8 cellular contexts compared by ENCODE assay signal in genomic region chr7:94654764-94655561, GRCh38. TPM values are rescaled to one million over a fixed set of nuclear protein-coding genes. Genes with fewer than 3 reads are reported as not detected.
DNase-seq lines count a peak whose midpoint lies in the region; ATAC-seq and TF ChIP-seq lines count a peak whose summit lies in the region.

No MANE protein-coding gene starts in this region.

- H2AFZ ChIP-seq in PC-9, result peak overlapping the region; percentile 97

- peaks cover 38% of the 10 kb centered on the region for H3K27me3 Mint-ChIP-seq in activated naive CD4-positive, alpha-beta T cell treated with anti-CD3 and anti-CD28 coated beads, Interleukin-2, amount 50 U/mL, for 24 hours
- H3K27me3 Mint-ChIP-seq in dendritic cell treated with granulocyte-macrophage colony-stimulating factor and Interleukin-4, amounts not matched to agents 40 ng/mL and 50 ng/mL, for 4 days, result peaks cover 47% of the 10 kb centered on the region

- H3K4me1 ChIP-seq in PC-9 (replicated peaks; ENCODE audit: insufficient read depth), result peaks cover 19% of the 10 kb centered on the region
- H3K4me1 ChIP-seq in thoracic aorta (ENCODE audit: control insufficient read depth in 1 of 2, low read depth in 2 of 2), result peaks cover 0 to 16% of the 10 kb centered on the region in 2 donors

- H3K4me1 Mint-ChIP-seq in activated naive CD4-positive, alpha-beta T cell treated with anti-CD3 and anti-CD28 coated beads, Interleukin-2, amount 50 U/mL, for 24 hours, result peaks cover 21% of the 10 kb centered on the region
- H3K4me1 Mint-ChIP-seq in dendritic cell treated with granulocyte-macrophage colony-stimulating factor and Interleukin-4, amounts not matched to agents 40 ng/mL and 50 ng/mL, for 4 days (ENCODE audit: low read depth), result peaks cover 22% of the 10 kb centered on the region

- H3K79me2 ChIP-seq in PC-9 (ENCODE audit: low read depth), result peaks cover 16% of the 10 kb centered on the region

- BruUV-seq in PC-9 (replicated peaks; lab: Mats Ljungman, UMichigan), result TSS peak; percentile 57

- no peak for TF ChIP-seq POLR2A in lower leg skin (IDR thresholded peaks at IDR 0.05)

- H3K36me3 ChIP-seq in PC-9 (ENCODE audit: low read depth) (no peaks in the 10 kb centered on the region), thoracic aorta (no peaks in the 10 kb centered on the region)

- CTCF ChIA-PET in PC-9 (lab: Charles Lee), result interaction anchor here (0.7 to 1.3 kb wide), 4 partner anchors 34 to 680 kb away, joined by 3 to 9 read pairs (median 3); no protein-coding TSS in a partner anchor

- POLR2A ChIA-PET in PC-9 (lab: Charles Lee; ENCODE audit: unreplicated experiment), result no interaction called here

- no peaks in the 10 kb centered on the region for H3K36me3 Mint-ChIP-seq in activated naive CD4-positive, alpha-beta T cell treated with anti-CD3 and anti-CD28 coated beads, Interleukin-2, amount 50 U/mL, for 24 hours
- no peaks in the 10 kb centered on the region for H3K36me3 Mint-ChIP-seq in dendritic cell treated with granulocyte-macrophage colony-stimulating factor and Interleukin-4, amounts not matched to agents 40 ng/mL and 50 ng/mL, for 4 days (ENCODE audit: low read depth)

- no peaks in the 10 kb centered on the region for H3K9me2 ChIP-seq in PC-9 (ENCODE audit: insufficient read depth)

- DNase-seq in activated naive CD4-positive, alpha-beta T cell (lab: John Stamatoyannopoulos, UW), result no peak
- DNase-seq in PC-9 (peak in 1 of 2 experiments; percentile 19), lower leg skin (ENCODE audit: low spot score in 2 of 2) (no peak), thoracic aorta (ENCODE audit: low spot score) (no peak), cerebellar nuclear complex (lab: John Stamatoyannopoulos, UW) (no peak)

- intact Hi-C loops in PC-9 (cut with micrococcal nuclease; ENCODE audit: unreplicated experiment), result loop anchor here (2.0 to 10.0 kb wide), 7 partner anchors 42 to 590 kb away; no protein-coding TSS in a partner anchor
- intact Hi-C loops in dendritic cell treated with granulocyte-macrophage colony-stimulating factor and Interleukin-4, amounts not matched to agents 40 ng/mL and 50 ng/mL, for 4 days (cut with micrococcal nuclease), result no loop called here
- intact Hi-C loops in lower leg skin (cut with DNase I; ENCODE audit: low total_unique reads), result no loop called here

- 8 to 9% methylated on average over 33 of the region's 33 CpGs for WGBS in lower leg skin, 2 donors

- no peaks in the 10 kb centered on the region for H3K9me3 Mint-ChIP-seq in activated naive CD4-positive, alpha-beta T cell treated with anti-CD3 and anti-CD28 coated beads, Interleukin-2, amount 50 U/mL, for 24 hours
- peaks cover 13% of the 10 kb centered on the region for H3K9me3 Mint-ChIP-seq in dendritic cell treated with granulocyte-macrophage colony-stimulating factor and Interleukin-4, amounts not matched to agents 40 ng/mL and 50 ng/mL, for 4 days

- peak overlapping the region; percentile 94 for H3K4me3 ChIP-seq in PC-9
- H3K4me3 ChIP-seq in lower leg skin (ENCODE audit: low read depth, poor library complexity, severe bottlenecking), result peak overlapping the region; percentile 37
- H3K4me3 ChIP-seq in thoracic aorta, result peak overlapping the region; percentile 86

- no peak for TF ChIP-seq CTCF in PC-9 (conservative IDR thresholded peaks at IDR 0.05)
- no peak for TF ChIP-seq CTCF in lower leg skin (IDR thresholded peaks at IDR 0.05)
- no peak for TF ChIP-seq CTCF in thoracic aorta (IDR thresholded peaks at IDR 0.05)

- H3K27ac ChIP-seq in PC-9 (no peak overlapping the region), thoracic aorta (peak overlapping the region; percentile 60)

- no peak overlapping the region for H3K27ac Mint-ChIP-seq in activated naive CD4-positive, alpha-beta T cell treated with anti-CD3 and anti-CD28 coated beads, Interleukin-2, amount 50 U/mL, for 24 hours
- no peak overlapping the region for H3K27ac Mint-ChIP-seq in dendritic cell treated with granulocyte-macrophage colony-stimulating factor and Interleukin-4, amounts not matched to agents 40 ng/mL and 50 ng/mL, for 4 days

- no peaks in the 10 kb centered on the region; the same call in 1 of the 2 replicates for H3K9me3 ChIP-seq in PC-9 (ENCODE audit: insufficient read depth, low read depth)
- H3K9me3 ChIP-seq in thoracic aorta, result no peaks in the 10 kb centered on the region

- peak overlapping the region; percentile 74 for H3K4me3 Mint-ChIP-seq in activated naive CD4-positive, alpha-beta T cell treated with anti-CD3 and anti-CD28 coated beads, Interleukin-2, amount 50 U/mL, for 24 hours
- peak overlapping the region; percentile 50 for H3K4me3 Mint-ChIP-seq in dendritic cell treated with granulocyte-macrophage colony-stimulating factor and Interleukin-4, amounts not matched to agents 40 ng/mL and 50 ng/mL, for 4 days

- no peak for ATAC-seq in thoracic aorta (ENCODE audit: insufficient number of reproducible peaks, low FRiP score, low read depth)
- ATAC-seq in GM21723 (IDR thresholded peaks at IDR 0.05; ENCODE audit: unreplicated experiment), result no peak

- H3K27me3 ChIP-seq in PC-9 (ENCODE audit: insufficient read depth, low read depth) (no peaks in the 10 kb centered on the region), thoracic aorta (replicated peaks; ENCODE audit: insufficient read depth) (no peaks in the 10 kb centered on the region)

- peak overlapping the region; percentile 83 for H3K4me2 ChIP-seq in PC-9

- H4K20me1 ChIP-seq in PC-9 (ENCODE audit: insufficient read depth), result no peaks in the 10 kb centered on the region

- H3F3A ChIP-seq in PC-9 (ENCODE audit: insufficient read depth, low read depth), result peaks cover 18% of the 10 kb centered on the region

RNA-seq across cellular contexts. Expression of gene SGCE, which starts 1.0 kb away (rescaled TPM):
- 23.1 and 37.7 TPM in 2 replicates for total RNA-seq in PC-9 (2021)
- total RNA-seq in lower leg skin, result 10 to 100 TPM in 3 of 4 donors, 1 to 10 TPM in 1; 9.8 to 25.7 (median 17.8) TPM
- 100 to 1,000 TPM; 106 to 131 TPM for total RNA-seq in thoracic aorta

Comparison
In these comparisons a context has a peak if more than half of its experiments do, and no peak if none do; other contexts are left out.
1. H3K4me3 ChIP-seq: peak in every context shown above with its lines; median percentile 94 in PC-9; 86 in thoracic aorta; 37 in lower leg skin.